Comparison of ENCODE assay signal across 9 cellular contexts in genomic region chr12:70052931-70053497, GRCh38.
DNase-seq lines count a peak whose midpoint lies in the region; ATAC-seq and TF ChIP-seq lines count a peak whose summit lies in the region.
"Had no signal": no experiment of that assay in that cellular context is flagged by ENCODE, and none has a peak within 500 bp of the region (broad histone marks: within the 10 kb centered on the region; RNA-seq: fewer than 3 reads in every experiment).

No MANE protein-coding gene starts in this region.

- H3K4me3 ChIP-seq in PC-3 (ENCODE audit: low read length) (no peak overlapping the region), fibroblast of the aortic adventitia (ENCODE audit: low read depth, low read length) (no peak overlapping the region), psoas muscle (no peak overlapping the region)
- H3K4me3 ChIP-seq: neural progenitor cell had no signal

- POLR2A ChIA-PET in PC-3 (lab: Charles Lee; ENCODE audit: unreplicated experiment) (no interaction called here), GM10248 (lab: Yijun Ruan, JAX) (no interaction called here)

- H4K20me1 ChIP-seq in PC-3 (ENCODE audit: low read length), result no peaks in the 10 kb centered on the region

- CTCF ChIA-PET in PC-3 (lab: Charles Lee) (no interaction called here), GM10248 (lab: Yijun Ruan, JAX) (no interaction called here)

- ATAC-seq in PC-3, result peak; percentile 70
- peak; percentile 62 to 92 (median 84) for ATAC-seq in psoas muscle
- no peak for ATAC-seq in HG03108 (IDR thresholded peaks at IDR 0.05; ENCODE audit: unreplicated experiment)
- no peak for ATAC-seq in HG03442 (IDR thresholded peaks at IDR 0.05; ENCODE audit: unreplicated experiment)

- TF ChIP-seq CTCF in PC-3 (conservative IDR thresholded peaks at IDR 0.05; ENCODE audit: low read depth, low read length), result no peak
- TF ChIP-seq CTCF in fibroblast of the aortic adventitia (IDR thresholded peaks at IDR 0.05; ENCODE audit: insufficient read depth, low read length), result no peak
- TF ChIP-seq CTCF in psoas muscle (IDR thresholded peaks at IDR 0.05), result no peak
- TF ChIP-seq CTCF in GM10248 (IDR thresholded peaks at IDR 0.05; ENCODE audit: control extremely low read depth, extremely low read depth, low read depth, missing control alignments), result no peak

- no peak overlapping the region for H2AFZ ChIP-seq in PC-3 (ENCODE audit: low read length)
- H2AFZ ChIP-seq: neural progenitor cell had no signal

- H3K36me3 ChIP-seq in PC-3 (ENCODE audit: low read depth, low read length) (no peaks in the 10 kb centered on the region), psoas muscle (ENCODE audit: insufficient read depth in 1 of 2, low read depth in 1 of 2) (no peaks in the 10 kb centered on the region)
- H3K36me3 ChIP-seq: neural progenitor cell had no signal

- H3K79me2 ChIP-seq in PC-3 (ENCODE audit: low read length), result no peaks in the 10 kb centered on the region

- WGBS in psoas muscle, 3 donors, result 24 to 43% (median 33%) methylated on average over 4 of the region's 4 CpGs

- H3K27me3 ChIP-seq in PC-3 (ENCODE audit: low read length) (no peaks in the 10 kb centered on the region), psoas muscle (ENCODE audit: insufficient read depth in 3 of 3, low read length in 2 of 3) (no peaks in the 10 kb centered on the region)
- H3K27me3 ChIP-seq: neural progenitor cell had no signal

- H3K27ac ChIP-seq in PC-3 (ENCODE audit: low read length) (0 out of 2 replicates have a peak overlapping the region, but pooled peaks have one; percentile 11), psoas muscle (no peak overlapping the region)
- H3K27ac ChIP-seq: neural progenitor cell had no signal

- H3K4me2 ChIP-seq in PC-3 (ENCODE audit: low read length), result peak overlapping the region; percentile 25; the same call in 1 of the 2 replicates
- H3K4me2 ChIP-seq: neural progenitor cell had no signal

- DNase-seq in GM04503 (ENCODE audit: low read depth) (peak; percentile 32), PC-3 (peak; percentile 88), fibroblast of the aortic adventitia (ENCODE audit: low read depth) (peak; percentile 97), psoas muscle (no peak), GM10248 (ENCODE audit: extremely low spot score) (no peak), NCI-H2196 (lab: John Stamatoyannopoulos, UW; ENCODE audit: unreplicated experiment) (no peak)

- no peak overlapping the region for H3K9ac ChIP-seq in PC-3 (ENCODE audit: low read length)
- H3K9ac ChIP-seq: neural progenitor cell had no signal

- no peaks in the 10 kb centered on the region for H3K9me3 ChIP-seq in PC-3 (ENCODE audit: low read length)
- no peaks in the 10 kb centered on the region for H3K9me3 ChIP-seq in psoas muscle

- H3F3A ChIP-seq in PC-3 (ENCODE audit: low read length, unreplicated experiment), result no peaks in the 10 kb centered on the region

- H3K9me2 ChIP-seq in PC-3 (replicated peaks; ENCODE audit: low read length), result no peaks in the 10 kb centered on the region

- no TSS peak for BruUV-seq in PC-3 (replicated peaks; lab: Mats Ljungman, UMichigan)

- H3K4me1 ChIP-seq in PC-3 (ENCODE audit: insufficient read depth, low read length), result peaks cover 33% of the 10 kb centered on the region
- no peaks in the 10 kb centered on the region for H3K4me1 ChIP-seq in psoas muscle
- H3K4me1 ChIP-seq: neural progenitor cell had no signal

- intact Hi-C loops in PC-3 (cut with micrococcal nuclease), result no loop called here
- intact Hi-C loops in psoas muscle (cut with DNase I), result no loop called here

Comparison
In these comparisons a context has a peak if more than half of its experiments do, and no peak if none do; other contexts are left out.
1. DNase-seq: peak in GM04503 (single experiment), PC-3 (single experiment) and fibroblast of the aortic adventitia (single experiment); none in psoas muscle (0 of 2), GM10248 (single experiment) and NCI-H2196 (single experiment).
2. ATAC-seq: peak in PC-3 (single experiment) and psoas muscle (4 of 4); none in HG03108 (single experiment) and HG03442 (single experiment).